Comparison of ENCODE assay signal across 13 cellular contexts in the genomic region with DNA sequence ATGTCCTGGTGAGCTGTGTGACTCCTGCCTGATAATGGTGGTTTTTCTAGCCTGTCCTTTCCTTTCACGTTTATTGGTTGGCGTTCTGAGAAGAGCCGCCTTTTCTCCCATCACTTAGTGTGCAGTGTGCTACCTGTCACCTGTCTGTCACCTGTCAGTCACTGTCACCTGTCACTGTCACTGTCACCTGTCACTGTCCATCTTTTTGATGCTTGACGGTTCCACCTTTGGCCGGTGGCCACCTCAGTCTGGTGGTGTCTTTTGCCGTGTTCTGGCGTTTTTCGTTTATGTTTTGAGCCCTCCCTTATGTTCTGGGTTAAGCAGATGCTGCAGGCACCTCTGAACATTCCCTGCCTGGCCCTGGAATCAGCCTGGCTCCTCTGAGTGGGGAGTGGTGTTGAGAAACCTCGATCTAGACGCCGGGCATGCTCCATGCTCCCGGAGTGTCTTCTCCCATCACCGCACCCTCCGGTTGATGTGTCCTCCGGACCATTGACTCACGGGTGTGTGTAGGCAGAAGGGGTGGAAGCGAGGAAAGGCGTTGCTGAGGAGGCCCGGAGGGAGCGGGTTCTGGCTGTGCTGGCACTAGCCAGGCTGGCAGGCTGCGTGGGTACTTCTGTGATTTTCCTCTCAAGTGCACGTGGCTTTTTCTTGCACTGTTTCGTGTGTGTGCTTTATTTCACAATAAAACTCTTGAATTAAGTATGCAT. TPM values are rescaled to one million over a fixed set of nuclear protein-coding genes. Genes with fewer than 3 reads are reported as not detected.
DNase-seq lines count a peak whose midpoint lies in the region; FAIRE-seq and TF ChIP-seq lines count a peak whose summit lies in the region.
"Had no signal": no experiment of that assay in that cellular context is flagged by ENCODE, and none has a peak within 500 bp of the region (broad histone marks: within the 10 kb centered on the region; RNA-seq: fewer than 3 reads in every experiment).

No MANE protein-coding gene starts in this region.

- BruUV-seq in MCF 10A (replicated peaks; lab: Mats Ljungman, UMichigan) = TSS peak; percentile 32

- POLR2A ChIA-PET in MCF 10A (lab: Yijun Ruan, JAX) = interaction anchor here (1.6 kb wide), 1 partner anchor 20 kb away, joined by 3 read pairs; a partner anchor contains a TSS

- H3K27me3 Mint-ChIP-seq in MCF 10A (ENCODE audit: insufficient read depth, unreplicated experiment) = no peaks in the 10 kb centered on the region

- no peaks in the 10 kb centered on the region for H3K9me3 Mint-ChIP-seq in MCF 10A (ENCODE audit: unreplicated experiment)
- H3K9me3 Mint-ChIP-seq: activated T-cell treated with anti-CD3 and anti-CD28 coated beads, Interleukin-2, amount 50 U/mL, for 4 hours had no signal

- no peak overlapping the region for H3K4me3 Mint-ChIP-seq in MCF 10A (ENCODE audit: unreplicated experiment)
- H3K4me3 Mint-ChIP-seq: activated T-cell treated with anti-CD3 and anti-CD28 coated beads, Interleukin-2, amount 50 U/mL, for 4 hours had no signal

- no peak for FAIRE-seq in GM12892 (lab: Jason Lieb, UNC)
- no peak for FAIRE-seq in RCC 7860 (lab: Jason Lieb, UNC)

- peak overlapping the region; percentile 78 for H3K27ac Mint-ChIP-seq in MCF 10A (ENCODE audit: low read depth, unreplicated experiment)

- peaks cover 38% of the 10 kb centered on the region for H3K36me3 Mint-ChIP-seq in MCF 10A (ENCODE audit: insufficient read depth, unreplicated experiment)

- no peaks in the 10 kb centered on the region for H3K27me3 ChIP-seq in breast epithelium
- H3K27me3 ChIP-seq: heart left ventricle, upper lobe of left lung had no signal

- H3K27ac ChIP-seq in breast epithelium = peak overlapping the region in 1 of 2 donors; percentile 36
- H3K27ac ChIP-seq: heart left ventricle, upper lobe of left lung had no signal

- intact Hi-C loops in MCF 10A (cut with micrococcal nuclease) (no loop called here), breast epithelium (cut with DNase I; ENCODE audit: low total_unique reads) (no loop called here), head of caudate nucleus (cut with DNase I) (no loop called here)

- no peak overlapping the region for H3K4me3 ChIP-seq in breast epithelium
- H3K4me3 ChIP-seq: heart left ventricle, upper lobe of left lung had no signal

- no peak for TF ChIP-seq CTCF in MCF 10A (IDR thresholded peaks at IDR 0.05; ENCODE audit: unreplicated experiment)
- TF ChIP-seq CTCF in breast epithelium (IDR thresholded peaks at IDR 0.05) = no peak

- no peaks in the 10 kb centered on the region for H3K4me1 ChIP-seq in breast epithelium
- H3K4me1 ChIP-seq: heart left ventricle, upper lobe of left lung had no signal

- no peaks in the 10 kb centered on the region for H3K36me3 ChIP-seq in breast epithelium

- peaks cover 6% of the 10 kb centered on the region for H3K4me1 Mint-ChIP-seq in MCF 10A (ENCODE audit: insufficient read depth, unreplicated experiment)

- no peaks in the 10 kb centered on the region for H3K9me3 ChIP-seq in breast epithelium
- H3K9me3 ChIP-seq: heart left ventricle, upper lobe of left lung had no signal

- CTCF ChIA-PET in MCF 10A (lab: Yijun Ruan, JAX) = no interaction called here

- no peak for TF ChIP-seq POLR2A in breast epithelium (IDR thresholded peaks at IDR 0.05)
- TF ChIP-seq POLR2A in GM12892 (IDR thresholded peaks at IDR 0.05; ENCODE audit: low read depth, low read length) = no peak

- DNase-seq in MCF 10A (ENCODE audit: unreplicated experiment) (no peak), breast epithelium (ENCODE audit: low spot score in 2 of 2) (no peak), anterior cingulate cortex (lab: John Stamatoyannopoulos, UW) (peak in 32 of 58 donors; percentile 6 to 78 (median 32)), head of caudate nucleus (peak in 40 of 42 donors; percentile 19 to 84 (median 50)), superior temporal gyrus (ENCODE audit: extremely low spot score) (peak; percentile 39), GM12892 (ENCODE audit: insufficient read length) (no peak), RCC 7860 (ENCODE audit: low spot score) (no peak), COR-L47 (lab: John Stamatoyannopoulos, UW) (no peak)
- DNase-seq: activated T-cell treated with anti-CD3 and anti-CD28 coated beads, Interleukin-2, amount 50 U/mL, for 4 hours; DMS79 treated with DMSO at 0.1 percent for 48 hours; NCI-H187 treated with DMSO at 0.1 percent for 48 hours had no signal

RNA-seq across cellular contexts. Expression of a gene that starts 20.7 kb away (rescaled TPM):
- total RNA-seq in MCF 10A (2022) (38.2 and 66.3 TPM in 2 replicates), breast epithelium (10 to 100 TPM; 16.8 to 23.2 (median 19.7) TPM)
- 40.0 TPM for polyA plus RNA-seq in GM12892 (2012; ENCODE audit: missing spikeins)

RNA-seq across cellular contexts. Expression of a gene that starts 28.4 kb away (rescaled TPM):
- total RNA-seq in MCF 10A (2022) (70.9 and 72.8 TPM in 2 replicates), breast epithelium (10 to 100 TPM; 47.7 to 71.1 (median 64.2) TPM)
- polyA plus RNA-seq in GM12892 (2012; ENCODE audit: missing spikeins) = 47.6 TPM

RNA-seq across cellular contexts. Expression of a gene that starts 28.9 kb away (rescaled TPM):
- total RNA-seq in MCF 10A (2022) = 64.5 and 91.8 TPM in 2 replicates
- total RNA-seq in breast epithelium = 10 to 100 TPM; 35.3 to 45.9 (median 38.1) TPM
- polyA plus RNA-seq in GM12892 (2012; ENCODE audit: missing spikeins) = 30.6 TPM

RNA-seq across cellular contexts. Expression of a gene that starts 36.0 kb away (rescaled TPM):
- total RNA-seq in MCF 10A (2022) (27.8 and 35.5 TPM in 2 replicates), breast epithelium (10 to 100 TPM; 29.6 to 49.0 (median 45.6) TPM)
- 30.5 TPM for polyA plus RNA-seq in GM12892 (2012; ENCODE audit: missing spikeins)

Comparison
In these comparisons a context has a peak if more than half of its experiments do, and no peak if none do; other contexts are left out.
1. DNase-seq: peak in anterior cingulate cortex (32 of 58), head of caudate nucleus (40 of 42) and superior temporal gyrus (single experiment); none in MCF 10A (single experiment), breast epithelium (0 of 2), GM12892 (single experiment), RCC 7860 (single experiment) and COR-L47 (single experiment).